Comparison of ENCODE assay signal across 9 cellular contexts in the genomic region with DNA sequence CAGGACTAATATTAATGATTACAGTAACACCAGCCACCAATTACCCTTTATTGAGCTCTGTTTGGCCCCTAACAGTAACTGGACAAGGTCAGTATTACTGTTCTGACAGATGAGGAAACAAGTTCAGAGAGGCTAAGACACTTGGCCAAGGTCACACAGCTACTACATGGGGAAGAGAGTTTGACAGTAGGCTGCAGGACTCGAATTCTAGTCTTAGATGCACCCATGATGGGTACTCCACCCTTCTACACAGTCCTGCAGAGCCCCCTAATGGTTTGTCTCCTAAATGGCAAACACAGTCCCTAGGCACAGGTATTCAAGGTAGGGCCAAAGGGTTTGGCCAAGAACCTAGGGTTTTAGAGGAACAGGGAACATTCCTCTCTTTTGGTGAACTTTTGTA.
DNase-seq lines count a peak whose midpoint lies in the region; FAIRE-seq and TF ChIP-seq lines count a peak whose summit lies in the region.
"Had no signal": no experiment of that assay in that cellular context is flagged by ENCODE, and none has a peak within 500 bp of the region (broad histone marks: within the 10 kb centered on the region; RNA-seq: fewer than 3 reads in every experiment).

No MANE protein-coding gene starts in this region.

- H3K27me3 ChIP-seq in bronchial epithelial cell (ENCODE audit: control insufficient read depth, insufficient read depth, low read length): no peaks in the 10 kb centered on the region
- H3K27me3 ChIP-seq: body of pancreas had no signal

- DNase-seq in stimulated activated CD4-positive, alpha-beta T cell treated with anti-CD3 and anti-CD28 coated beads, Interleukin-15, amount 100 ng/mL, for 24 hours: peak; percentile 38
- DNase-seq in stimulated activated CD4-positive, alpha-beta T cell treated with anti-CD3 and anti-CD28 coated beads, Interleukin-4, amount 100 ng/mL, for 4 hours: no peak
- DNase-seq in NCI-H1092 (lab: John Stamatoyannopoulos, UW) (peak; percentile 4), bronchial epithelial cell (ENCODE audit: low read depth) (no peak), HK-2 (ENCODE audit: unreplicated experiment) (no peak), amygdala (lab: John Stamatoyannopoulos, UW) (no peak), middle frontal gyrus (ENCODE audit: extremely low spot score, low spot score) (no peak)
- DNase-seq in NK-92 treated with Interleukin-12 subunit alpha and Interleukin-12 subunit beta, amount 100 ng/mL, for 24 hours (lab: John Stamatoyannopoulos, UW): no peak
- DNase-seq: body of pancreas had no signal

- TF ChIP-seq CTCF in bronchial epithelial cell (IDR thresholded peaks at IDR 0.05; ENCODE audit: insufficient read depth, low read length, severe bottlenecking): peak; percentile 9

- H3K36me3 ChIP-seq in bronchial epithelial cell (ENCODE audit: control insufficient read depth, insufficient read depth, low read length): peaks cover 1% of the 10 kb centered on the region

- no peak overlapping the region for H3K4me3 ChIP-seq in bronchial epithelial cell (ENCODE audit: low read depth, low read length)
- H3K4me3 ChIP-seq: body of pancreas had no signal

- no peak for FAIRE-seq in bronchial epithelial cell (lab: Jason Lieb, UNC)

Comparison
In these comparisons a context has a peak if more than half of its experiments do, and no peak if none do; other contexts are left out.
1. DNase-seq: peak in stimulated activated CD4-positive, alpha-beta T cell treated with anti-CD3 and anti-CD28 coated beads, Interleukin-15, amount 100 ng/mL, for 24 hours (single experiment) and NCI-H1092 (single experiment); none in stimulated activated CD4-positive, alpha-beta T cell treated with anti-CD3 and anti-CD28 coated beads, Interleukin-4, amount 100 ng/mL, for 4 hours (0 of 2), bronchial epithelial cell (single experiment), HK-2 (single experiment), amygdala (0 of 56), NK-92 treated with Interleukin-12 subunit alpha and Interleukin-12 subunit beta, amount 100 ng/mL, for 24 hours (single experiment) and middle frontal gyrus (single experiment).